Comparison of ENCODE assay signal across 8 cellular contexts in the genomic region with DNA sequence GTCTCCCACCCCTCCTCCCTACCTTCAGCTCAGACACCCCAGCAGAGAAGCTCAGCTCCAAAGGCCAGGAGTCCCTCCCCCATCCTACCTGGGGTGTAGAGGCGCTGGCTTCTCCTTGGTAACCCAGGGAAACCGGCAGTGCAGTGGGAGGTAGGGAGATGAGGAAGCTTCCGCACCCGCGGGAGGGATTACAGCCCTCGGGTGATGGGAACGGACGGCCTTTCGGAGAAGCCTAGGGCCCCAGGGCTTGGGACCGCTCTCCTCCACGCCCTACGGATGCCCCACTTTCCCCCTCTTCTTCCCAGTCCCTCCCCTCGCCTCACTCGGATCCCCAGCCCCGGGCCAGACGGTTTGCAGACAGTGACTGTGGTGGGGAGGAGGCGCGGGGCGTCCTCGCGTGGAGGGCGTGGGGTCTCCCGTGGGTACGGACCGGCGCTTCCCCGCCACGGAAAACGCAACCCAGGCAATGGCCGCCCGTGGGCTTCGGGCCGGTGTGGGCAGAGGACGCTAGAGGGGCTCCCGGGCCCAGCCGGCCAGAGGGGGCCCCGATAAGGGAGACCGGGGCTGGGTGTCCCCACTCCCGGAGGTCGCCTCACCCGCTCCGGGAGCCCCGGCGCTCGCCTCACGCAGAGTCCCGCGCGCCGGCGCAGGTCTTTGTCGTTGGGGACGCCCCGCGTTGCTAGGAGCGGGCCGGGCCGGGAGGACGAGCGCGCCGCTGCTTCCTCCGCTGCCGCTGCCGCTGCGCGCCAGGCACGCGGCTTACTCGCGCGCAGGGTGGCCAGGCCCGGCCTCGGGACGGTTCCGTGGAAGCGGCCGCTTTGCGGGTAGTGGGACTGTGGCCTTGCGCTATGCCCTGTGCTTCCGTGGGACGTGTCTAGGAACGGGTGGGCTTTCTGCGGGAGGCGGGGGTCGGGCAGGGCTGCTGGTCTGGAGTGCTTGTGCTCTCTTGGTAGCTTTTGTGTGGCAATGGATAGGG. TPM values are rescaled to one million over a fixed set of nuclear protein-coding genes. Genes with fewer than 3 reads are reported as not detected.
DNase-seq lines count a peak whose midpoint lies in the region; ATAC-seq and TF ChIP-seq lines count a peak whose summit lies in the region.

No MANE protein-coding gene starts in this region.

- peak overlapping the region; percentile 47 for H3K4me3 ChIP-seq in WI38 (ENCODE audit: low read depth, low read length)
- peak overlapping the region; percentile 34 for H3K4me3 ChIP-seq in kidney epithelial cell (ENCODE audit: low read depth, low read length)

- TF ChIP-seq CTCF in WI38 (IDR thresholded peaks at IDR 0.05; ENCODE audit: low read depth, low read length) = no peak
- no peak for TF ChIP-seq CTCF in kidney epithelial cell (IDR thresholded peaks at IDR 0.05; ENCODE audit: insufficient read depth, low read length, poor library complexity, severe bottlenecking)

- no peak for ATAC-seq in HG02798 (IDR thresholded peaks at IDR 0.05; ENCODE audit: poor library complexity, unreplicated experiment)

- H3K36me3 ChIP-seq in kidney epithelial cell (ENCODE audit: control insufficient read depth, insufficient read depth, low read length) = no peaks in the 10 kb centered on the region

- DNase-seq in activated gamma-delta T cell treated with Interleukin-2 at 50 U/mL for 16 hours (peak; percentile 17), activated gamma-delta T cell (lab: John Stamatoyannopoulos, UW) (no peak), kidney epithelial cell (ENCODE audit: low read depth) (no peak), MV-4-11 (lab: John Stamatoyannopoulos, UW) (no peak)
- DNase-seq in central memory CD4-positive, alpha-beta T cell = peak; percentile 24
- DNase-seq in stimulated activated CD4-positive, alpha-beta T cell treated with anti-CD3 and anti-CD28 coated beads, Interleukin-1b, Interleukin-23, amount 100 ng/mL, for 48 hours = peak; percentile 46

- peaks cover 41% of the 10 kb centered on the region for H3K27me3 ChIP-seq in kidney epithelial cell (ENCODE audit: control insufficient read depth, insufficient read depth, low read length)

RNA-seq across cellular contexts. Expression of a gene that starts 15.8 kb away (rescaled TPM):
- total RNA-seq in kidney epithelial cell = 11.9 and 16.6 TPM in 2 replicates

RNA-seq across cellular contexts. Expression of a gene that starts 27.1 kb away (rescaled TPM):
- 0.13 and 0.21 TPM in 2 replicates for total RNA-seq in kidney epithelial cell

RNA-seq across cellular contexts. Expression of a gene that starts 32.0 kb away (rescaled TPM):
- 46.3 and 61.5 TPM in 2 replicates for total RNA-seq in kidney epithelial cell

RNA-seq across cellular contexts. Expression of a gene that starts 40.0 kb away (rescaled TPM):
- 67.3 and 78.2 TPM in 2 replicates for total RNA-seq in kidney epithelial cell

RNA-seq across cellular contexts. Expression of a gene that starts 45.1 kb away (rescaled TPM):
- not detected in 2 replicates for total RNA-seq in kidney epithelial cell

Comparison
In these comparisons a context has a peak if more than half of its experiments do, and no peak if none do; other contexts are left out.
1. DNase-seq: peak in activated gamma-delta T cell treated with Interleukin-2 at 50 U/mL for 16 hours (single experiment), central memory CD4-positive, alpha-beta T cell (single experiment) and stimulated activated CD4-positive, alpha-beta T cell treated with anti-CD3 and anti-CD28 coated beads, Interleukin-1b, Interleukin-23, amount 100 ng/mL, for 48 hours (single experiment); none in activated gamma-delta T cell (single experiment), kidney epithelial cell (single experiment) and MV-4-11 (single experiment).